ENCODE assay signal across 1 cellular context in genomic region chr22:38107692-38108515, GRCh38.
TF ChIP-seq lines count a peak whose summit lies in the region.

No MANE protein-coding gene starts in this region.

TF ChIP-seq in HEK293, 187 proteins besides CTCF, POLR2A, EP300 and RAD21 (continued from another document):
- no peak for TF ChIP-seq ZNF518A (tag by site-specific recombination; conservative IDR thresholded peaks at IDR 0.05; ENCODE audit: low read depth)
- TF ChIP-seq ELK4 (IDR thresholded peaks at IDR 0.05; ENCODE audit: borderline replicate concordance, low read depth, low read length): no peak
- TF ChIP-seq ZNF404 (tag by site-specific recombination; IDR thresholded peaks at IDR 0.05): no peak
- no peak for TF ChIP-seq ZNF426 (tag by site-specific recombination; IDR thresholded peaks at IDR 0.05)
- no peak for TF ChIP-seq GLIS1 (tag by site-specific recombination; IDR thresholded peaks at IDR 0.05)
- TF ChIP-seq ZNF175 (tag by site-specific recombination; IDR thresholded peaks at IDR 0.05): no peak
